ENCODE assay signal across 14 cellular contexts in genomic region chr12:65935906-65936528, GRCh38.
DNase-seq lines count a peak whose midpoint lies in the region; ATAC-seq, FAIRE-seq and TF ChIP-seq lines count a peak whose summit lies in the region.
"Had no signal": no experiment of that assay in that cellular context is flagged by ENCODE, and none has a peak within 500 bp of the region (broad histone marks: within the 10 kb centered on the region; RNA-seq: fewer than 3 reads in every experiment).

No MANE protein-coding gene starts in this region.

- peaks cover 84% of the 10 kb centered on the region for H3K4me1 Mint-ChIP-seq in neural crest cell

- H3K4me3 Mint-ChIP-seq in neural crest cell, result peak overlapping the region; percentile 58

- H3K9me3 Mint-ChIP-seq in neural crest cell, result no peaks in the 10 kb centered on the region

- peaks cover 16% of the 10 kb centered on the region for H3K36me3 Mint-ChIP-seq in neural crest cell (ENCODE audit: low read depth)

- H3K27ac Mint-ChIP-seq in neural crest cell (ENCODE audit: unreplicated experiment), result peak overlapping the region; percentile 98

- no peaks in the 10 kb centered on the region for H3K27me3 Mint-ChIP-seq in neural crest cell (ENCODE audit: low read depth)

- ATAC-seq in SK-N-SH treated with all-trans-retinoic acid at 6 μM for 48 hours, result peak; percentile 28
- ATAC-seq in HG03565 (IDR thresholded peaks at IDR 0.05; ENCODE audit: unreplicated experiment), result no peak
- ATAC-seq: mucosa of descending colon had no signal

- no peaks in the 10 kb centered on the region for H3K4me1 ChIP-seq in small intestine (ENCODE audit: control insufficient read depth in 2 of 2, insufficient read depth in 1 of 2, low read depth in 1 of 2, low read length in 1 of 2)
- H3K4me1 ChIP-seq: Peyer's patch had no signal

- DNase-seq in H54 (ENCODE audit: insufficient read length, low spot score) (no peak), foreskin melanocyte (peak; percentile 94), neural crest cell (ENCODE audit: low read depth, low spot score) (no peak), T-helper 2 cell (no peak), NCI-H446 (lab: John Stamatoyannopoulos, UW) (no peak), small intestine (no peak)
- DNase-seq: activated CD4-positive, alpha-beta T cell treated with anti-CD3 and anti-CD28 coated beads, Interleukin-2, amount 50 U/mL, for 1 hour; mucosa of descending colon; NCI-H146; Peyer's patch; stimulated activated CD4-positive, alpha-beta T cell treated with anti-CD3 and anti-CD28 coated beads, Interleukin-4, amount 100 ng/mL, for 1 hour had no signal

- TF ChIP-seq CTCF in neural crest cell (conservative IDR thresholded peaks at IDR 0.05), result no peak

- no peaks in the 10 kb centered on the region for H3K36me3 ChIP-seq in small intestine (ENCODE audit: control insufficient read depth in 2 of 2, insufficient read depth in 2 of 2, low read length in 2 of 2)
- H3K36me3 ChIP-seq: Peyer's patch had no signal

- H3K9me3 ChIP-seq in small intestine (ENCODE audit: control insufficient read depth, low read depth), result no peaks in the 10 kb centered on the region
- H3K9me3 ChIP-seq: mucosa of descending colon, Peyer's patch had no signal

- no peak for TF ChIP-seq POLR2A in H54 (IDR thresholded peaks at IDR 0.05; ENCODE audit: low read depth, low read length)

- H3K4me3 ChIP-seq in small intestine (ENCODE audit: low read depth in 1 of 2, low read length in 2 of 2), result no peak overlapping the region
- H3K4me3 ChIP-seq: mucosa of descending colon, Peyer's patch had no signal

- FAIRE-seq in H54 (lab: Jason Lieb, UNC) (peak; percentile 74), small intestine (lab: Jason Lieb, UNC) (no peak)
- FAIRE-seq: GM18507 had no signal

- no peak overlapping the region for H3K27ac ChIP-seq in small intestine (ENCODE audit: low read depth in 1 of 2, low read length in 1 of 2)
- H3K27ac ChIP-seq: Peyer's patch had no signal

- H3K27me3 ChIP-seq in small intestine (ENCODE audit: control insufficient read depth in 2 of 2, insufficient read depth in 2 of 2, low read length in 2 of 2), result no peaks in the 10 kb centered on the region
- H3K27me3 ChIP-seq: Peyer's patch had no signal

- WGBS in small intestine, 3 donors, result 44 to 48% (median 47%) methylated on average over 5 of the region's 5 CpGs

TF ChIP-seq in SK-N-SH treated with all-trans-retinoic acid at 6 μM for 48 hours, 23 proteins besides CTCF, POLR2A, EP300 and RAD21:
- TF ChIP-seq ZFP3 (CRISPR knock-in tag; IDR thresholded peaks at IDR 0.05) (no peak), CREB5 (CRISPR knock-in tag; IDR thresholded peaks at IDR 0.05; ENCODE audit: low read depth) (no peak), ZC3H10 (CRISPR knock-in tag; IDR thresholded peaks at IDR 0.05) (no peak), ISL1 (CRISPR knock-in tag; IDR thresholded peaks at IDR 0.05) (no peak), ARNTL (CRISPR knock-in tag; IDR thresholded peaks at IDR 0.05; ENCODE audit: borderline replicate concordance, low read depth) (no peak), ESRRG (CRISPR knock-in tag; IDR thresholded peaks at IDR 0.05) (no peak), CSDC2 (CRISPR knock-in tag; IDR thresholded peaks at IDR 0.05) (no peak), OSR1 (CRISPR knock-in tag; IDR thresholded peaks at IDR 0.05) (no peak), TOX (CRISPR knock-in tag; IDR thresholded peaks at IDR 0.05; ENCODE audit: borderline replicate concordance) (no peak), PATZ1 (CRISPR knock-in tag; IDR thresholded peaks at IDR 0.05; ENCODE audit: borderline replicate concordance) (no peak), SNAI2 (CRISPR knock-in tag; IDR thresholded peaks at IDR 0.05) (no peak), TSHZ2 (CRISPR knock-in tag; IDR thresholded peaks at IDR 0.05) (no peak), ZFP30 (CRISPR knock-in tag; IDR thresholded peaks at IDR 0.05) (no peak), PPARA (CRISPR knock-in tag; IDR thresholded peaks at IDR 0.05; ENCODE audit: borderline replicate concordance) (no peak), TCF4 (CRISPR knock-in tag; IDR thresholded peaks at IDR 0.05; ENCODE audit: borderline replicate concordance) (no peak), POU6F1 (CRISPR knock-in tag; IDR thresholded peaks at IDR 0.05; ENCODE audit: borderline replicate concordance, low read depth) (no peak), RARB (CRISPR knock-in tag; IDR thresholded peaks at IDR 0.05) (no peak), BACH2 (CRISPR knock-in tag; IDR thresholded peaks at IDR 0.05; ENCODE audit: borderline replicate concordance) (no peak), ZNF70 (CRISPR knock-in tag; IDR thresholded peaks at IDR 0.05) (no peak), ZNF565 (CRISPR knock-in tag; conservative IDR thresholded peaks at IDR 0.05; ENCODE audit: low read depth) (no peak)
